1 cellular context compared by ENCODE assay signal in genomic region chr7:15007507-15007906, GRCh38.
TF ChIP-seq lines count a peak whose summit lies in the region.

No MANE protein-coding gene starts in this region.

TF ChIP-seq in WTC11, 78 proteins besides CTCF, POLR2A, EP300 and RAD21 (continued from another document):
- TF ChIP-seq ZBTB43 (CRISPR knock-in tag; IDR thresholded peaks at IDR 0.05) = no peak
